Comparison of ENCODE assay signal across 1 cellular context in the genomic region with DNA sequence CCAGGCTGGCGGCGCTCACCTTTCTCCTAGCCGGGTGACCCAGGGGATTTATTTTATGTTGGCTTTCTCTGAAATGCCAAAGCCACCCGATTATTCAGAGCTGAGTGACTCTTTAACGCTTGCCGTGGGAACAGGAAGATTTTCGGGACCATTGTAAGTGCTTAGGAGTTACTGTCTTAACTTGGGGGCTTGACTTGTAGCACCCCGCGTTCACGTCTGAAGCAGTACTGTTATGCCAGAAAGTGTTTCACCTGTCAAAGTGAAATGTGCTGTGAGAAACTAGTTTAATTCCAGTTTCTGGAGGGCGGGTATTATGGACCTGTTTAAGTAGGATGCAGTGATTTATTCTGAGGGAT.
TF ChIP-seq lines count a peak whose summit lies in the region.

No MANE protein-coding gene starts in this region.

TF ChIP-seq in H1, 55 proteins besides CTCF, POLR2A, EP300 and RAD21 (continued from another document):
- TF ChIP-seq PHF8 (conservative IDR thresholded peaks at IDR 0.05; ENCODE audit: low read depth, low read length) (peak; percentile 22; the same call in 1 of the 2 replicates), SAP30 (IDR thresholded peaks at IDR 0.05; ENCODE audit: insufficient read depth, insufficient replicate concordance, low read length) (peak; percentile 42), BRCA1 (IDR thresholded peaks at IDR 0.05; ENCODE audit: low read depth, low read length) (no peak)
